ENCODE assay signal across 24 cellular contexts in the genomic region with DNA sequence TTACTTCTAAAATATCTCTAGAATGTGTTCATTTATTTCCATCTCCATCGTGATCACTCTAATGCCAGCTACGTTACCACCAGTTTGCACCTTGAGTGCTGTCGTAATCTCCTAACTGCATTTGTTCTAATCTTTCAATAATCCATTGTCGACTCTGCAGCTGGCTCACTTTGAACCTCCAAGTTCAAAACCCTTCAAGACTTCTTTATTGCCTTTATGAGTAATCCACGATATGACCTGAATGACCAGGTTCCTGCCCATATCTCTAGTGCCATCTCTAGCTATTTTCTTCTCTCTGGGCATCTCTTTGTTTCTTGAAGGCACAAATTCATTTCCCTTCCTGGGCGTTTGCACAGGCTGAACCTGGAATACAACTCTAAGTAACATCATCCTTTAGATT.
DNase-seq lines count a peak whose midpoint lies in the region; ATAC-seq, FAIRE-seq and TF ChIP-seq lines count a peak whose summit lies in the region.
"Had no signal": no experiment of that assay in that cellular context is flagged by ENCODE, and none has a peak within 500 bp of the region (broad histone marks: within the 10 kb centered on the region; RNA-seq: fewer than 3 reads in every experiment).

No MANE protein-coding gene starts in this region.

- no peak for TF ChIP-seq CTCF in A549 (IDR thresholded peaks at IDR 0.05)
- no peak for TF ChIP-seq CTCF in Panc1 (IDR thresholded peaks at IDR 0.05)
- TF ChIP-seq CTCF in WTC11 (IDR thresholded peaks at IDR 0.05) = no peak
- TF ChIP-seq CTCF in BE2C (IDR thresholded peaks at IDR 0.05; ENCODE audit: low read depth, low read length) = no peak

- DNase-seq in A549 (ENCODE audit: low read depth in 1 of 2, low spot score in 1 of 2) (no peak), HT-29 (ENCODE audit: low spot score) (peak; percentile 16), Panc1 (ENCODE audit: low read depth, low spot score) (no peak), epithelial cell of prostate (ENCODE audit: low read depth, low spot score) (no peak), WTC11 (ENCODE audit: low spot score) (no peak), BE2C (no peak)
- DNase-seq in stimulated activated effector memory CD8-positive, alpha-beta T cell treated with anti-CD3 and anti-CD28 coated beads, Interleukin-12 subunit alpha, Interleukin-12 subunit beta, amount 100 ng/mL, for 72 hours (ENCODE audit: low spot score in 2 of 2) = no peak
- no peak for DNase-seq in stimulated activated naive CD8-positive, alpha-beta T cell treated with anti-CD3 and anti-CD28 coated beads, Interleukin-15, amount 100 ng/mL, for 72 hours
- DNase-seq: CD4-positive, alpha-beta T cell; H9; Kasumi-1; MM.1S; NCI-H2029; NCI-H446 treated with DMSO at 0.1 percent for 48 hours; NCI-H526; SJCRH30 had no signal

- peaks cover 57% of the 10 kb centered on the region for H3K4me1 ChIP-seq in A549
- H3K4me1 ChIP-seq in Panc1 (ENCODE audit: control insufficient read depth, insufficient read depth, low read length) = peaks cover 62% of the 10 kb centered on the region
- H3K4me1 ChIP-seq in BE2C = peaks cover 19% of the 10 kb centered on the region

- H3K4me2 ChIP-seq in A549 = no peak overlapping the region
- H3K4me2 ChIP-seq: BLaER1 treated with 17β-estradiol and CSF1 and Interleukin-3, amounts not matched to agents 10 nM and 100 nM; GM23338 had no signal

- H3K27me3 Mint-ChIP-seq in WTC11 (ENCODE audit: low read depth) = no peaks in the 10 kb centered on the region
- H3K27me3 Mint-ChIP-seq in stimulated activated naive CD8-positive, alpha-beta T cell treated with anti-CD3 and anti-CD28 coated beads, Interleukin-15, amount 100 ng/mL, for 72 hours = no peaks in the 10 kb centered on the region
- H3K27me3 Mint-ChIP-seq: CD4-positive, alpha-beta T cell had no signal

- ATAC-seq in A549 = no peak
- no peak for ATAC-seq in Panc1
- no peak for ATAC-seq in WTC11
- no peak for ATAC-seq in stimulated activated effector memory CD8-positive, alpha-beta T cell treated with anti-CD3 and anti-CD28 coated beads, Interleukin-12 subunit alpha, Interleukin-12 subunit beta, amount 100 ng/mL, for 72 hours
- no peak for ATAC-seq in stimulated activated naive CD8-positive, alpha-beta T cell treated with anti-CD3 and anti-CD28 coated beads, Interleukin-15, amount 100 ng/mL, for 72 hours
- ATAC-seq: GM23338, K562, Right ventricle myocardium inferior, SK-N-SH treated with all-trans-retinoic acid at 6 μM for 48 hours had no signal

- no peak overlapping the region for H3K4me3 ChIP-seq in A549
- no peak overlapping the region for H3K4me3 ChIP-seq in Panc1 (ENCODE audit: low read depth in 2 of 2, low read length in 2 of 2)
- H3K4me3 ChIP-seq in BE2C (ENCODE audit: low read depth, low read length) = no peak overlapping the region
- H3K4me3 ChIP-seq: BLaER1 treated with 17β-estradiol and CSF1 and Interleukin-3, amounts not matched to agents 10 nM and 100 nM; GM23338; K562; SJCRH30 had no signal

- intact Hi-C loops in Panc1 (cut with micrococcal nuclease; ENCODE audit: unreplicated experiment) = no loop called here

- no peak for TF ChIP-seq EP300 in A549 (IDR thresholded peaks at IDR 0.05)

- H3K27ac ChIP-seq in A549 = peak overlapping the region; percentile 94 to 97; a peak in 4 of 6 replicates
- H3K27ac ChIP-seq in Panc1 (ENCODE audit: low read length) = peak overlapping the region; percentile 99
- peak overlapping the region; percentile 99 for H3K27ac ChIP-seq in epithelial cell of prostate
- H3K27ac ChIP-seq: BLaER1 treated with 17β-estradiol and CSF1 and Interleukin-3, amounts not matched to agents 10 nM and 100 nM; HL-60; SJCRH30 had no signal

- FAIRE-seq in A549 (lab: Jason Lieb, UNC) = no peak
- FAIRE-seq: G401.6, K562, RCC 7860 had no signal

- no peak for TF ChIP-seq POLR2A in A549 (IDR thresholded peaks at IDR 0.05; ENCODE audit: low read length)

- POLR2A ChIA-PET in A549 (lab: Yijun Ruan, JAX) (no interaction called here), Panc1 (lab: Charles Lee) (no interaction called here), WTC11 (lab: Charles Lee) (no interaction called here)

- H3K4me3 Mint-ChIP-seq in WTC11 = no peak overlapping the region
- no peak overlapping the region for H3K4me3 Mint-ChIP-seq in stimulated activated effector memory CD8-positive, alpha-beta T cell treated with anti-CD3 and anti-CD28 coated beads, Interleukin-12 subunit alpha, Interleukin-12 subunit beta, amount 100 ng/mL, for 72 hours
- no peak overlapping the region for H3K4me3 Mint-ChIP-seq in stimulated activated naive CD8-positive, alpha-beta T cell treated with anti-CD3 and anti-CD28 coated beads, Interleukin-15, amount 100 ng/mL, for 72 hours
- H3K4me3 Mint-ChIP-seq: CD4-positive, alpha-beta T cell; GM23338; H9 had no signal

- CTCF ChIA-PET in A549 (lab: Yijun Ruan, JAX) = interaction anchor here (1.1 to 2.1 kb wide), 3 partner anchors 33 to 335 kb away, joined by 3 to 13 read pairs (median 5); partner anchors contain the start of gene SRGAP1
- CTCF ChIA-PET in Panc1 (lab: Charles Lee) = no interaction called here
- CTCF ChIA-PET in WTC11 (lab: Charles Lee) = no interaction called here

- no TSS peak for BruUV-seq in Panc1 (replicated peaks; lab: Mats Ljungman, UMichigan)

- TF ChIP-seq RAD21 in A549 (conservative IDR thresholded peaks at IDR 0.05 in 1 of 2, IDR thresholded peaks at IDR 0.05 in 1 of 2) = no peak

- H3K9me3 Mint-ChIP-seq in WTC11 = peaks cover 15% of the 10 kb centered on the region
- no peaks in the 10 kb centered on the region for H3K9me3 Mint-ChIP-seq in stimulated activated effector memory CD8-positive, alpha-beta T cell treated with anti-CD3 and anti-CD28 coated beads, Interleukin-12 subunit alpha, Interleukin-12 subunit beta, amount 100 ng/mL, for 72 hours
- no peaks in the 10 kb centered on the region for H3K9me3 Mint-ChIP-seq in stimulated activated naive CD8-positive, alpha-beta T cell treated with anti-CD3 and anti-CD28 coated beads, Interleukin-15, amount 100 ng/mL, for 72 hours
- H3K9me3 Mint-ChIP-seq: CD4-positive, alpha-beta T cell; GM23338; H9 had no signal

- WGBS in A549 (ENCODE audit: missing lambda C conversion rate) = 90% methylated on average over 6 of the region's 6 CpGs

- no peak overlapping the region for H3K27ac Mint-ChIP-seq in WTC11
- no peak overlapping the region for H3K27ac Mint-ChIP-seq in stimulated activated effector memory CD8-positive, alpha-beta T cell treated with anti-CD3 and anti-CD28 coated beads, Interleukin-12 subunit alpha, Interleukin-12 subunit beta, amount 100 ng/mL, for 72 hours
- no peak overlapping the region for H3K27ac Mint-ChIP-seq in stimulated activated naive CD8-positive, alpha-beta T cell treated with anti-CD3 and anti-CD28 coated beads, Interleukin-15, amount 100 ng/mL, for 72 hours
- H3K27ac Mint-ChIP-seq: CD4-positive, alpha-beta T cell; GM23338; H9 had no signal

- H3K36me3 ChIP-seq in Panc1 (ENCODE audit: control insufficient read depth, insufficient read depth, low read length) = no peaks in the 10 kb centered on the region
- no peaks in the 10 kb centered on the region for H3K36me3 ChIP-seq in BE2C
- H3K36me3 ChIP-seq: BLaER1 treated with 17β-estradiol and CSF1 and Interleukin-3, amounts not matched to agents 10 nM and 100 nM; SJCRH30 had no signal

- H3K4me1 Mint-ChIP-seq in WTC11 = peaks cover 24% of the 10 kb centered on the region
- H3K4me1 Mint-ChIP-seq in stimulated activated effector memory CD8-positive, alpha-beta T cell treated with anti-CD3 and anti-CD28 coated beads, Interleukin-12 subunit alpha, Interleukin-12 subunit beta, amount 100 ng/mL, for 72 hours = no peaks in the 10 kb centered on the region
- H3K4me1 Mint-ChIP-seq in stimulated activated naive CD8-positive, alpha-beta T cell treated with anti-CD3 and anti-CD28 coated beads, Interleukin-15, amount 100 ng/mL, for 72 hours = no peaks in the 10 kb centered on the region

- in situ Hi-C loops in Panc1 (cut with HindIII; ENCODE audit: low pct_unique_long_range_greater_than_20kb, low sequenced_read_pairs) = no loop called here

- no peaks in the 10 kb centered on the region for H3K27me3 ChIP-seq in Panc1 (ENCODE audit: control insufficient read depth, insufficient read depth, low read length)
- H3K27me3 ChIP-seq in BE2C = no peaks in the 10 kb centered on the region
- H3K27me3 ChIP-seq: SJCRH30 had no signal

- H3K36me3 Mint-ChIP-seq in WTC11 = no peaks in the 10 kb centered on the region
- H3K36me3 Mint-ChIP-seq in stimulated activated effector memory CD8-positive, alpha-beta T cell treated with anti-CD3 and anti-CD28 coated beads, Interleukin-12 subunit alpha, Interleukin-12 subunit beta, amount 100 ng/mL, for 72 hours = no peaks in the 10 kb centered on the region

- H3K9me3 ChIP-seq in A549 (no peaks in the 10 kb centered on the region), Panc1 (ENCODE audit: control insufficient read depth, insufficient read depth, low read depth, low read length) (no peaks in the 10 kb centered on the region), BE2C (no peaks in the 10 kb centered on the region)
- H3K9me3 ChIP-seq: BLaER1 treated with 17β-estradiol and CSF1 and Interleukin-3, amounts not matched to agents 10 nM and 100 nM; SJCRH30 had no signal

TF ChIP-seq in A549, 52 proteins besides CTCF, POLR2A, EP300 and RAD21:
- 0 out of 2 replicates have a peak, but pooled peaks have one; percentile 21 for TF ChIP-seq GATA3 (IDR thresholded peaks at IDR 0.05; ENCODE audit: borderline replicate concordance)
- TF ChIP-seq, protein P1, sequence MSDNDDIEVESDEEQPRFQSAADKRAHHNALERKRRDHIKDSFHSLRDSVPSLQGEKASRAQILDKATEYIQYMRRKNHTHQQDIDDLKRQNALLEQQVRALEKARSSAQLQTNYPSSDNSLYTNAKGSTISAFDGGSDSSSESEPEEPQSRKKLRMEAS (IDR thresholded peaks at IDR 0.05) = no peak

TF ChIP-seq in WTC11, 78 proteins besides CTCF, POLR2A, EP300 and RAD21 (continues in another document):
- TF ChIP-seq, protein P2, sequence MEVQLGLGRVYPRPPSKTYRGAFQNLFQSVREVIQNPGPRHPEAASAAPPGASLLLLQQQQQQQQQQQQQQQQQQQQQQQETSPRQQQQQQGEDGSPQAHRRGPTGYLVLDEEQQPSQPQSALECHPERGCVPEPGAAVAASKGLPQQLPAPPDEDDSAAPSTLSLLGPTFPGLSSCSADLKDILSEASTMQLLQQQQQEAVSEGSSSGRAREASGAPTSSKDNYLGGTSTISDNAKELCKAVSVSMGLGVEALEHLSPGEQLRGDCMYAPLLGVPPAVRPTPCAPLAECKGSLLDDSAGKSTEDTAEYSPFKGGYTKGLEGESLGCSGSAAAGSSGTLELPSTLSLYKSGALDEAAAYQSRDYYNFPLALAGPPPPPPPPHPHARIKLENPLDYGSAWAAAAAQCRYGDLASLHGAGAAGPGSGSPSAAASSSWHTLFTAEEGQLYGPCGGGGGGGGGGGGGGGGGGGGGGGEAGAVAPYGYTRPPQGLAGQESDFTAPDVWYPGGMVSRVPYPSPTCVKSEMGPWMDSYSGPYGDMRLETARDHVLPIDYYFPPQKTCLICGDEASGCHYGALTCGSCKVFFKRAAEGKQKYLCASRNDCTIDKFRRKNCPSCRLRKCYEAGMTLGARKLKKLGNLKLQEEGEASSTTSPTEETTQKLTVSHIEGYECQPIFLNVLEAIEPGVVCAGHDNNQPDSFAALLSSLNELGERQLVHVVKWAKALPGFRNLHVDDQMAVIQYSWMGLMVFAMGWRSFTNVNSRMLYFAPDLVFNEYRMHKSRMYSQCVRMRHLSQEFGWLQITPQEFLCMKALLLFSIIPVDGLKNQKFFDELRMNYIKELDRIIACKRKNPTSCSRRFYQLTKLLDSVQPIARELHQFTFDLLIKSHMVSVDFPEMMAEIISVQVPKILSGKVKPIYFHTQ (CRISPR knock-in tag; IDR thresholded peaks at IDR 0.05) = no peak
- TF ChIP-seq ATF1 (CRISPR knock-in tag; IDR thresholded peaks at IDR 0.05) = no peak
